ENCODE assay signal across 1 cellular context in genomic region chr14:76773188-76773885, GRCh38.
A peak's percentile ranks its signal among the peaks of the same experiment; 100 is the strongest.
TF ChIP-seq lines count a peak whose summit lies in the region.

No MANE protein-coding gene starts in this region.

TF ChIP-seq in HepG2, 621 proteins besides CTCF, POLR2A, EP300 and RAD21 (continued from another document):
- TF ChIP-seq SOX13 (IDR thresholded peaks at IDR 0.05) (no peak), SOX13 (CRISPR knock-in tag; conservative IDR thresholded peaks at IDR 0.05 in 1 of 2, IDR thresholded peaks at IDR 0.05 in 1 of 2) (no peak), ZC3H13 (CRISPR knock-in tag; IDR thresholded peaks at IDR 0.05) (no peak), ZNF230 (CRISPR knock-in tag; IDR thresholded peaks at IDR 0.05) (no peak), RFX1 (IDR thresholded peaks at IDR 0.05) (no peak), RFX3 (CRISPR knock-in tag; IDR thresholded peaks at IDR 0.05) (peak; percentile 31; the same call in 1 of the 2 replicates), FOXP1 (IDR thresholded peaks at IDR 0.05) (no peak), FOXP1 (CRISPR knock-in tag; IDR thresholded peaks at IDR 0.05) (no peak), PITX1 (CRISPR knock-in tag; IDR thresholded peaks at IDR 0.05) (no peak), GABPB1 (CRISPR knock-in tag; IDR thresholded peaks at IDR 0.05) (0 out of 2 replicates have a peak, but pooled peaks have one; percentile 0), ZNF703 (CRISPR knock-in tag; IDR thresholded peaks at IDR 0.05; ENCODE audit: borderline replicate concordance) (no peak), ZFP90 (CRISPR knock-in tag; IDR thresholded peaks at IDR 0.05; ENCODE audit: borderline replicate concordance) (no peak), ZNF251 (CRISPR knock-in tag; IDR thresholded peaks at IDR 0.05) (no peak)
- TF ChIP-seq, protein P1, sequence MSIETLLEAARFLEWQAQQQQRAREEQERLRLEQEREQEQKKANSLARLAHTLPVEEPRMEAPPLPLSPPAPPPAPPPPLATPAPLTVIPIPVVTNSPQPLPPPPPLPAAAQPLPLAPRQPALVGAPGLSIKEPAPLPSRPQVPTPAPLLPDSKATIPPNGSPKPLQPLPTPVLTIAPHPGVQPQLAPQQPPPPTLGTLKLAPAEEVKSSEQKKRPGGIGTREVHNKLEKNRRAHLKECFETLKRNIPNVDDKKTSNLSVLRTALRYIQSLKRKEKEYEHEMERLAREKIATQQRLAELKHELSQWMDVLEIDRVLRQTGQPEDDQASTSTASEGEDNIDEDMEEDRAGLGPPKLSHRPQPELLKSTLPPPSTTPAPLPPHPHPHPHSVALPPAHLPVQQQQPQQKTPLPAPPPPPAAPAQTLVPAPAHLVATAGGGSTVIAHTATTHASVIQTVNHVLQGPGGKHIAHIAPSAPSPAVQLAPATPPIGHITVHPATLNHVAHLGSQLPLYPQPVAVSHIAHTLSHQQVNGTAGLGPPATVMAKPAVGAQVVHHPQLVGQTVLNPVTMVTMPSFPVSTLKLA (IDR thresholded peaks at IDR 0.05): no peak
